18 cellular contexts compared by ENCODE assay signal in genomic region chr18:1412660-1413659, GRCh38.
DNase-seq lines count a peak whose midpoint lies in the region; TF ChIP-seq lines count a peak whose summit lies in the region.
"Had no signal": no experiment of that assay in that cellular context is flagged by ENCODE, and none has a peak within 500 bp of the region (broad histone marks: within the 10 kb centered on the region; RNA-seq: fewer than 3 reads in every experiment).

No MANE protein-coding gene starts in this region.

- no peak overlapping the region for H3K4me2 ChIP-seq in hepatocyte

- no peaks in the 10 kb centered on the region for H3K4me1 ChIP-seq in hepatocyte (ENCODE audit: insufficient read depth)
- H3K4me1 ChIP-seq: HAP-1 had no signal

- 74% methylated on average over 7 of the region's 7 CpGs for WGBS in hepatocyte (ENCODE audit: low lambda C conversion rate, missing lambda C conversion rate)

- H3K79me2 ChIP-seq in hepatocyte = no peaks in the 10 kb centered on the region

- H3K27me3 ChIP-seq in MG63 (no peaks in the 10 kb centered on the region), hepatocyte (no peaks in the 10 kb centered on the region)

- H4K20me1 ChIP-seq in hepatocyte (ENCODE audit: insufficient read depth, poor library complexity, severe bottlenecking) = no peaks in the 10 kb centered on the region

- in situ Hi-C loops in G401 (cut with HindIII; ENCODE audit: low sequenced_read_pairs) = no loop called here

- DNase-seq in G401 (ENCODE audit: low spot score) (peak; percentile 18), MG63 (peak; percentile 6), astrocyte of the hippocampus (ENCODE audit: low read depth, low spot score) (peak; percentile 4), renal cortical epithelial cell (ENCODE audit: low read depth) (peak; percentile 18), COR-L47 (lab: John Stamatoyannopoulos, UW) (no peak), hepatocyte (ENCODE audit: low spot score) (no peak)
- no peak for DNase-seq in stimulated activated CD4-positive, alpha-beta T cell treated with anti-CD3 and anti-CD28 coated beads, Interleukin-4, amount 100 ng/mL, for 4 hours
- DNase-seq in stimulated activated CD4-positive, alpha-beta T cell treated with anti-CD3 and anti-CD28 coated beads, Interleukin-12 subunit alpha, Interleukin-12 subunit beta, amount 100 ng/mL, for 4 hours = no peak
- DNase-seq: CD8-positive, alpha-beta memory T cell; KBM-7; NCI-H1417 treated with DMSO at 0.1 percent for 48 hours; NCI-H2081; NCI-H2171 treated with DMSO at 0.1 percent for 48 hours; NCI-H748 treated with DMSO at 0.1 percent for 48 hours; SIG-M5 had no signal

- H3K9me2 ChIP-seq in hepatocyte (replicated peaks; ENCODE audit: insufficient read depth) = no peaks in the 10 kb centered on the region

- no peak for TF ChIP-seq CTCF in hepatocyte (IDR thresholded peaks at IDR 0.05; ENCODE audit: poor library complexity)

- no peak overlapping the region for H3K27ac ChIP-seq in hepatocyte
- H3K27ac ChIP-seq: RWPE1 had no signal

- H3K9me3 ChIP-seq in MG63 = no peaks in the 10 kb centered on the region
- no peaks in the 10 kb centered on the region for H3K9me3 ChIP-seq in hepatocyte (ENCODE audit: low read depth)
- H3K9me3 ChIP-seq: HAP-1 had no signal

- H2AFZ ChIP-seq in hepatocyte = no peak overlapping the region

- H3K36me3 ChIP-seq in MG63 = no peaks in the 10 kb centered on the region
- H3K36me3 ChIP-seq in hepatocyte (replicated peaks; ENCODE audit: insufficient read depth, low read depth) = no peaks in the 10 kb centered on the region
- H3K36me3 ChIP-seq: HAP-1 had no signal

- H3K4me3 ChIP-seq in MG63 (no peak overlapping the region), hepatocyte (no peak overlapping the region)
- H3K4me3 ChIP-seq: GM12878, HAP-1 had no signal

Comparison
In these comparisons a context has a peak if more than half of its experiments do, and no peak if none do; other contexts are left out.
1. DNase-seq: peak in G401 (single experiment), MG63 (single experiment), astrocyte of the hippocampus (single experiment) and renal cortical epithelial cell (single experiment); none in stimulated activated CD4-positive, alpha-beta T cell treated with anti-CD3 and anti-CD28 coated beads, Interleukin-4, amount 100 ng/mL, for 4 hours (0 of 2), COR-L47 (single experiment), stimulated activated CD4-positive, alpha-beta T cell treated with anti-CD3 and anti-CD28 coated beads, Interleukin-12 subunit alpha, Interleukin-12 subunit beta, amount 100 ng/mL, for 4 hours (single experiment) and hepatocyte (single experiment).